25 cellular contexts compared by ENCODE assay signal in genomic region chr5:76782444-76782843, GRCh38.
"Had no signal": no experiment of that assay in that cellular context is flagged by ENCODE, and none has a peak within 500 bp of the region (broad histone marks: within the 10 kb centered on the region; RNA-seq: fewer than 3 reads in every experiment).

No MANE protein-coding gene starts in this region.

- H3K36me3 Mint-ChIP-seq: activated naive CD8-positive, alpha-beta T cell; natural killer cell; stimulated activated effector memory CD8-positive, alpha-beta T cell treated with anti-CD3 and anti-CD28 coated beads, Interleukin-12 subunit alpha, Interleukin-12 subunit beta, amount 100 ng/mL, for 72 hours had no signal

- H3K27me3 Mint-ChIP-seq: stimulated activated naive CD8-positive, alpha-beta T cell treated with anti-CD3 and anti-CD28 coated beads, Interleukin-15, amount 100 ng/mL, for 72 hours had no signal

- H3K4me3 Mint-ChIP-seq: activated naive CD8-positive, alpha-beta T cell; natural killer cell; stimulated activated effector memory CD8-positive, alpha-beta T cell treated with anti-CD3 and anti-CD28 coated beads, Interleukin-12 subunit alpha, Interleukin-12 subunit beta, amount 100 ng/mL, for 72 hours; stimulated activated naive CD8-positive, alpha-beta T cell treated with anti-CD3 and anti-CD28 coated beads, Interleukin-15, amount 100 ng/mL, for 72 hours had no signal

- H3K4me1 Mint-ChIP-seq: stimulated activated effector memory CD8-positive, alpha-beta T cell treated with anti-CD3 and anti-CD28 coated beads, Interleukin-12 subunit alpha, Interleukin-12 subunit beta, amount 100 ng/mL, for 72 hours; stimulated activated naive CD8-positive, alpha-beta T cell treated with anti-CD3 and anti-CD28 coated beads, Interleukin-15, amount 100 ng/mL, for 72 hours had no signal

- DNase-seq: activated naive CD4-positive, alpha-beta T cell; activated T-cell treated with anti-CD3 and anti-CD28 coated beads, Interleukin-2, amount 50 U/mL, for 1 hour; adrenal gland; erythroblast; hypothalamus; left ventricle myocardium superior; mammary epithelial cell; midbrain; natural killer cell; ovary; stimulated activated CD4-positive, alpha-beta T cell treated with anti-CD3 and anti-CD28 coated beads, Interleukin-12 subunit alpha, Interleukin-12 subunit beta, amount 100 ng/mL, for 4 hours; stimulated activated naive CD8-positive, alpha-beta T cell treated with anti-CD3 and anti-CD28 coated beads, Interleukin-15, amount 100 ng/mL, for 72 hours had no signal

- H3K36me3 ChIP-seq: adrenal gland, ascending aorta, ovary, prostate gland, right atrium auricular region, suprapubic skin, tibial nerve had no signal

- H3K27ac Mint-ChIP-seq: activated naive CD8-positive, alpha-beta T cell; activated T-helper 2 cell treated with anti-CD3 and anti-CD28 coated beads, Interferon-gamma antibody, Interleukin-2, Interleukin-4, amounts not matched to agents 10 μg/mL and 5 μg/mL and 100 μg/mL, durations not matched to agents 14 hours and 24 hours and 36 hours; natural killer cell; stimulated activated effector memory CD8-positive, alpha-beta T cell treated with anti-CD3 and anti-CD28 coated beads, Interleukin-12 subunit alpha, Interleukin-12 subunit beta, amount 100 ng/mL, for 72 hours; stimulated activated naive CD8-positive, alpha-beta T cell treated with anti-CD3 and anti-CD28 coated beads, Interleukin-15, amount 100 ng/mL, for 72 hours had no signal

- H3K4me3 ChIP-seq: adrenal gland, ascending aorta, coronary artery, ovary, prostate gland, right atrium auricular region, suprapubic skin, tibial nerve had no signal

- H3K27ac ChIP-seq: adrenal gland, ascending aorta, coronary artery, ovary, prostate gland, right atrium auricular region, suprapubic skin, tibial nerve had no signal

- H3K4me1 ChIP-seq: prostate gland, right atrium auricular region had no signal

- FAIRE-seq: bronchial epithelial cell, endometrium, frontal cortex, islet of Langerhans had no signal

- H3K9me3 Mint-ChIP-seq: activated T-helper 2 cell treated with anti-CD3 and anti-CD28 coated beads, Interferon-gamma antibody, Interleukin-2, Interleukin-4, amounts not matched to agents 10 μg/mL and 5 μg/mL and 100 μg/mL, durations not matched to agents 14 hours and 24 hours and 36 hours; natural killer cell; stimulated activated effector memory CD8-positive, alpha-beta T cell treated with anti-CD3 and anti-CD28 coated beads, Interleukin-12 subunit alpha, Interleukin-12 subunit beta, amount 100 ng/mL, for 72 hours; stimulated activated naive CD8-positive, alpha-beta T cell treated with anti-CD3 and anti-CD28 coated beads, Interleukin-15, amount 100 ng/mL, for 72 hours had no signal

- H3K27me3 ChIP-seq: adrenal gland, ascending aorta, ovary, right atrium auricular region, suprapubic skin, tibial nerve had no signal

- ATAC-seq: left ventricle myocardium superior; natural killer cell; stimulated activated effector memory CD8-positive, alpha-beta T cell treated with anti-CD3 and anti-CD28 coated beads, Interleukin-12 subunit alpha, Interleukin-12 subunit beta, amount 100 ng/mL, for 72 hours; stimulated activated naive CD8-positive, alpha-beta T cell treated with anti-CD3 and anti-CD28 coated beads, Interleukin-15, amount 100 ng/mL, for 72 hours had no signal

- H3K9me3 ChIP-seq: adrenal gland, ascending aorta, ovary, prostate gland, right atrium auricular region, suprapubic skin, tibial nerve had no signal
